ENCODE assay signal across 8 cellular contexts in the genomic region with DNA sequence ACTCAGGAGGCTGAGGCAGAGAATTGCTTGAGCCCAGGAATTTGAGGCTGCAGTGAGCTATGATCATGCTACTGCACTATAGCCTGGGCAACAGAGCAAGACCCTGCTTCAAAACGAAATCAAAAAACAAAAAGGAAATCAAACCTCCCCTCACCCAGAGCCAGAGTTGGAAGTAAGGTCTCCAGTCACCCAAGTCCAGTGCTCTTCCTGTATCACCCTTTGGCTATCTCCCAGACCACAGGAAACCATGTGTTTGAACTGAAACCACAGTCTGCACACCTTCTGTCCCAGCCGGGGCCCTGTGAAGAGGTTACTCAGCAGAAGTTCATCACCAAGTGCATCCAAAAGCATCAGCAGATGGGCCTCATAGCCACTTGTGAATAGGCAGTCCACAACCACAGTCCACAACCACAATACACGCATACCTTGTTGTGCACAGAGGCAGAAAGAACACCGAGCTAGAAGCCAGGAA. TPM values are rescaled to one million over a fixed set of nuclear protein-coding genes. Genes with fewer than 3 reads are reported as not detected.
DNase-seq lines count a peak whose midpoint lies in the region; ATAC-seq and TF ChIP-seq lines count a peak whose summit lies in the region.

No MANE protein-coding gene starts in this region.

- peak overlapping the region; percentile 40 for H3K4me3 ChIP-seq in WI38 (ENCODE audit: low read depth, low read length)

- no peak for TF ChIP-seq POLR2A in erythroblast (IDR thresholded peaks at IDR 0.05; ENCODE audit: low read length)

- DNase-seq in A172 (ENCODE audit: low spot score), result peak; percentile 89
- peak; percentile 51 to 65 for DNase-seq in erythroblast (lab: John Stamatoyannopoulos, UW)
- peak; percentile 68 for DNase-seq in stimulated activated CD4-positive, alpha-beta T cell treated with anti-CD3 and anti-CD28 coated beads, Interleukin-4, amount 100 ng/mL, for 24 hours

- ATAC-seq in GM19351 (IDR thresholded peaks at IDR 0.05; ENCODE audit: unreplicated experiment) (peak; percentile 28), HG03565 (IDR thresholded peaks at IDR 0.05; ENCODE audit: unreplicated experiment) (no peak), HG03175 (IDR thresholded peaks at IDR 0.05; ENCODE audit: unreplicated experiment) (no peak), GM21526 (IDR thresholded peaks at IDR 0.05; ENCODE audit: low FRiP score, unreplicated experiment) (no peak)

- no peak for TF ChIP-seq CTCF in WI38 (IDR thresholded peaks at IDR 0.05; ENCODE audit: low read depth, low read length)

RNA-seq across cellular contexts. Expression of gene MYH9, which starts 4.6 kb away (rescaled TPM):
- 180 and 245 TPM in 2 replicates for total RNA-seq in A172 (2014; rRNA removed; shearing (Covaris generic))
